13 cellular contexts compared by ENCODE assay signal in the genomic region with DNA sequence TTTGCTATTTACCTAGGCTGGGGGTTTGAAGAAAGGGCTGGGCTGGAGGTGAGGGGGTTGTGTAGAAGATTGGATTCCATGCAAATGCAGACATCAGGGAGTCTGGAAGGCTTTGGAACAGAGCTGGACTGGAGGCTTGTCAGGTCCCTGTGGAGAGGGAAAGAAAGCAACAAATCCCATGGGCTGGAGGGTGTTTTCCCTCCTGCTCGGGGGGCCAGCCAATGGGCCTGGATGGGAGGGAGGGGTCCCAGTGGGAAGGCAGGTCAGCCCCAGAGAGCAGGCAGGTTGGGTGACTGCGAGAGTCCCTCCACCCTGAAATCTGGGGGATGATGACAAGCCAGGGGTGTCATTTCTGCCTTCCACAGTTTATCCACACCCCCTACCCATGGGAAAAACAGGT.
"Had no signal": no experiment of that assay in that cellular context is flagged by ENCODE, and none has a peak within 500 bp of the region (broad histone marks: within the 10 kb centered on the region; RNA-seq: fewer than 3 reads in every experiment).

No MANE protein-coding gene starts in this region.

- H3K36me3 Mint-ChIP-seq: activated CD4-positive, alpha-beta memory T cell treated with anti-CD3 and anti-CD28 coated beads for 36 hours; stimulated activated memory B cell treated with anti-CD40 and anti-IgM and Interleukin-4, amounts not matched to agents 10 μg/mL and 1 μg/mL and 100 μg/mL, for 72 hours had no signal

- H3K27me3 ChIP-seq: ascending aorta, dorsolateral prefrontal cortex, foreskin keratinocyte, tibial nerve had no signal

- ATAC-seq: activated naive CD8-positive, alpha-beta T cell treated with anti-CD3 and anti-CD28 coated beads, Interleukin-2, amount 50 U/mL, for 24 hours; foreskin keratinocyte; left lobe of liver; stimulated activated memory B cell treated with anti-CD40 and anti-IgM and Interleukin-4, amounts not matched to agents 10 μg/mL and 1 μg/mL and 100 μg/mL, for 72 hours had no signal

- H3K4me1 Mint-ChIP-seq: activated naive CD8-positive, alpha-beta T cell treated with anti-CD3 and anti-CD28 coated beads, Interleukin-2, amount 50 U/mL, for 24 hours; stimulated activated memory B cell treated with anti-CD40 and anti-IgM and Interleukin-4, amounts not matched to agents 10 μg/mL and 1 μg/mL and 100 μg/mL, for 72 hours had no signal

- H3K4me3 Mint-ChIP-seq: activated CD4-positive, alpha-beta memory T cell treated with anti-CD3 and anti-CD28 coated beads for 36 hours; activated naive CD8-positive, alpha-beta T cell treated with anti-CD3 and anti-CD28 coated beads, Interleukin-2, amount 50 U/mL, for 24 hours; stimulated activated memory B cell treated with anti-CD40 and anti-IgM and Interleukin-4, amounts not matched to agents 10 μg/mL and 1 μg/mL and 100 μg/mL, for 72 hours had no signal

- DNase-seq: activated CD4-positive, alpha-beta memory T cell treated with anti-CD3 and anti-CD28 coated beads for 36 hours; activated CD8-positive, alpha-beta memory T cell treated with anti-CD3 and anti-CD28 coated beads, Interleukin-2, amount 50 U/mL, for 4 hours; activated naive CD4-positive, alpha-beta T cell; activated naive CD8-positive, alpha-beta T cell treated with anti-CD3 and anti-CD28 coated beads, Interleukin-2, amount 50 U/mL, for 24 hours; dorsolateral prefrontal cortex; foreskin keratinocyte; small intestine; SW 1271; T-helper 9 cell had no signal

- H3K27ac Mint-ChIP-seq: activated CD4-positive, alpha-beta memory T cell treated with anti-CD3 and anti-CD28 coated beads for 36 hours; activated naive CD8-positive, alpha-beta T cell treated with anti-CD3 and anti-CD28 coated beads, Interleukin-2, amount 50 U/mL, for 24 hours; stimulated activated memory B cell treated with anti-CD40 and anti-IgM and Interleukin-4, amounts not matched to agents 10 μg/mL and 1 μg/mL and 100 μg/mL, for 72 hours had no signal

- H3K4me3 ChIP-seq: ascending aorta, dorsolateral prefrontal cortex, tibial nerve had no signal

- H3K4me1 ChIP-seq: ascending aorta, foreskin keratinocyte had no signal

- H3K27ac ChIP-seq: ascending aorta, dorsolateral prefrontal cortex, foreskin keratinocyte, tibial nerve had no signal

- H3K36me3 ChIP-seq: ascending aorta, tibial nerve had no signal

- H3K9me3 ChIP-seq: ascending aorta, tibial nerve had no signal
